Comparison of ENCODE assay signal across 1 cellular context in the genomic region with DNA sequence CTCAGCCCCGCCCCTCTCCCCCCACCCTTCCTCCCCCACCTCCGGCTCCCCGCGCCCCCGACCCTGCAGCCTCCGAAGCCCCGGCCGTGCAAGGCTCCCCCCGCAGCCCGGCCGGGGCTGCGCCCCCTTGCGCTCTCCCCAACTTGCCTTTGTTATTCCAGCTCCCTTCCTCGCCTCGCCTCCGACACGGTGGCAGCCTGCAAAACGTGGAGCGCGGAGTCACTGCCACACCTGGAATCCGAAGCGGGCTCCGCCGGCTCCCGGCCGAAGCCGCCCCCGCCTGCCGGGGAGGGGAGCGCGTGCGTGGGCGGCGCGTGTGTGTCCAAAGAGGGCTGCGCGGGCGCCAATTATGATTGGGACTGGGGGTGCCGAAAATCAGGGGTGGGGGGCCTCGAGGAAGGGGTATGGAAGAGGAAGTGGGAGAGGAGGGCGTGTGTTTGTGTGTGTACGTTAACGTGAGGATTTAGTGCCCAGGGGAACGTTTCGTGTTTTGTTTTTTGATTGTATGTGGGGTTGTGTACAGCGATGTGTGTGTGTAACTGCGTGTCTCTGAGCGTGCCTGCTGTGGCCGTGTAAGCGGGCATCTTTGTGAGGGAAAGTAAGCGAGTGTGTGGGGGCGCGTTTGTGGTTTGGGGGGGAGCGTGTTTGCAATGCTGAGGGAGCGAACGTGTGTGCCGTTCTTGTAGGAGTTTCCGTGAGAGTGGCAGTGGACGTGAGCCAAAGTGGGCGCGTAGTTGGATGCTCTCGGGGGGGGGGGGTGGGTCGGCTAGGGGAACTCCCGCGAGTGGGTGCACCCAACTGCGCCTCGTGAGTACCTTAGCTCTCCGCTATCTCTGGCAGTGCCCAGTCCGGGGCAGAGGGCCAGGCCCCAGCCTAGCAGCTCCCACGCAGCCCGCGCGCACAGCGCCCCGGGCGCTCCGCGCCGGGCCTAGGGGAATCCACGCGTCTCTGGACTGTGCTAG.
A peak's percentile ranks its signal among the peaks of the same experiment; 100 is the strongest.
TF ChIP-seq lines count a peak whose summit lies in the region.

No MANE protein-coding gene starts in this region.

TF ChIP-seq in K562, 482 proteins besides CTCF, POLR2A, EP300 and RAD21 (continued from another document and continues in another):
- TF ChIP-seq, protein P1, sequence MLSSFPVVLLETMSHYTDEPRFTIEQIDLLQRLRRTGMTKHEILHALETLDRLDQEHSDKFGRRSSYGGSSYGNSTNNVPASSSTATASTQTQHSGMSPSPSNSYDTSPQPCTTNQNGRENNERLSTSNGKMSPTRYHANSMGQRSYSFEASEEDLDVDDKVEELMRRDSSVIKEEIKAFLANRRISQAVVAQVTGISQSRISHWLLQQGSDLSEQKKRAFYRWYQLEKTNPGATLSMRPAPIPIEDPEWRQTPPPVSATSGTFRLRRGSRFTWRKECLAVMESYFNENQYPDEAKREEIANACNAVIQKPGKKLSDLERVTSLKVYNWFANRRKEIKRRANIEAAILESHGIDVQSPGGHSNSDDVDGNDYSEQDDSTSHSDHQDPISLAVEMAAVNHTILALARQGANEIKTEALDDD (IDR thresholded peaks at IDR 0.05), result no peak
- TF ChIP-seq POLR2G (IDR thresholded peaks at IDR 0.05; ENCODE audit: low read depth, low read length) (peak; percentile 77), GABPB2 (CRISPR knock-in tag; conservative IDR thresholded peaks at IDR 0.05) (no peak), JUN (IDR thresholded peaks at IDR 0.05; ENCODE audit: borderline replicate concordance, low read depth, low read length) (peak; percentile 43; the same call in 1 of the 2 replicates), JUN (CRISPR knock-in tag; IDR thresholded peaks at IDR 0.05; ENCODE audit: borderline replicate concordance) (no peak), ZNF551 (CRISPR knock-in tag; IDR thresholded peaks at IDR 0.05) (no peak), TGIF2 (CRISPR knock-in tag; IDR thresholded peaks at IDR 0.05) (no peak), OTX1 (CRISPR knock-in tag; IDR thresholded peaks at IDR 0.05) (no peak), NFATC3 (IDR thresholded peaks at IDR 0.05) (no peak), ZFP36 (IDR thresholded peaks at IDR 0.05; ENCODE audit: low read depth, low read length, partially characterized antibody) (peak; percentile 29), RBM39 (optimal IDR thresholded peaks at IDR 0.05; ENCODE audit: low read depth, low read length) (no peak), PCBP2 (IDR thresholded peaks at IDR 0.05; ENCODE audit: low read depth, low read length, poor library complexity, severe bottlenecking) (no peak), ZC3H11A (IDR thresholded peaks at IDR 0.05; ENCODE audit: low read depth, low read length) (0 out of 2 replicates have a peak, but pooled peaks have one; percentile 34), PYGO2 (tag; IDR thresholded peaks at IDR 0.05) (no peak), ATF1 (CRISPR knock-in tag; IDR thresholded peaks at IDR 0.05) (peak; percentile 43; the same call in 1 of the 2 replicates), ATF1 (tag; IDR thresholded peaks at IDR 0.05) (peak; percentile 72), ZNF77 (CRISPR knock-in tag; IDR thresholded peaks at IDR 0.05) (no peak), ZNF830 (CRISPR knock-in tag; IDR thresholded peaks at IDR 0.05) (no peak), HIVEP1 (CRISPR knock-in tag; IDR thresholded peaks at IDR 0.05) (no peak), ZNF717 (CRISPR knock-in tag; IDR thresholded peaks at IDR 0.05) (no peak), ZNF384 (IDR thresholded peaks at IDR 0.05; ENCODE audit: low read depth, low read length) (no peak), ZNF561 (CRISPR knock-in tag; conservative IDR thresholded peaks at IDR 0.05) (no peak), EZH2 (IDR thresholded peaks at IDR 0.05; ENCODE audit: borderline replicate concordance, low read depth, low read length) (no peak), CBFB (CRISPR knock-in tag; IDR thresholded peaks at IDR 0.05) (no peak), SIN3B (IDR thresholded peaks at IDR 0.05; ENCODE audit: low read depth) (no peak), SOX6 (IDR thresholded peaks at IDR 0.05) (peak; percentile 60), PHB2 (IDR thresholded peaks at IDR 0.05; ENCODE audit: low read depth) (0 out of 2 replicates have a peak, but pooled peaks have one; percentile 33), PPARD (CRISPR knock-in tag; IDR thresholded peaks at IDR 0.05) (no peak), ZNF354B (CRISPR knock-in tag; IDR thresholded peaks at IDR 0.05) (no peak)
- TF ChIP-seq, protein P2, sequence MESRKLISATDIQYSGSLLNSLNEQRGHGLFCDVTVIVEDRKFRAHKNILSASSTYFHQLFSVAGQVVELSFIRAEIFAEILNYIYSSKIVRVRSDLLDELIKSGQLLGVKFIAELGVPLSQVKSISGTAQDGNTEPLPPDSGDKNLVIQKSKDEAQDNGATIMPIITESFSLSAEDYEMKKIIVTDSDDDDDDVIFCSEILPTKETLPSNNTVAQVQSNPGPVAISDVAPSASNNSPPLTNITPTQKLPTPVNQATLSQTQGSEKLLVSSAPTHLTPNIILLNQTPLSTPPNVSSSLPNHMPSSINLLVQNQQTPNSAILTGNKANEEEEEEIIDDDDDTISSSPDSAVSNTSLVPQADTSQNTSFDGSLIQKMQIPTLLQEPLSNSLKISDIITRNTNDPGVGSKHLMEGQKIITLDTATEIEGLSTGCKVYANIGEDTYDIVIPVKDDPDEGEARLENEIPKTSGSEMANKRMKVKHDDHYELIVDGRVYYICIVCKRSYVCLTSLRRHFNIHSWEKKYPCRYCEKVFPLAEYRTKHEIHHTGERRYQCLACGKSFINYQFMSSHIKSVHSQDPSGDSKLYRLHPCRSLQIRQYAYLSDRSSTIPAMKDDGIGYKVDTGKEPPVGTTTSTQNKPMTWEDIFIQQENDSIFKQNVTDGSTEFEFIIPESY (CRISPR knock-in tag; IDR thresholded peaks at IDR 0.05), result 0 out of 2 replicates have a peak, but pooled peaks have one; percentile 15
- TF ChIP-seq, protein P3, sequence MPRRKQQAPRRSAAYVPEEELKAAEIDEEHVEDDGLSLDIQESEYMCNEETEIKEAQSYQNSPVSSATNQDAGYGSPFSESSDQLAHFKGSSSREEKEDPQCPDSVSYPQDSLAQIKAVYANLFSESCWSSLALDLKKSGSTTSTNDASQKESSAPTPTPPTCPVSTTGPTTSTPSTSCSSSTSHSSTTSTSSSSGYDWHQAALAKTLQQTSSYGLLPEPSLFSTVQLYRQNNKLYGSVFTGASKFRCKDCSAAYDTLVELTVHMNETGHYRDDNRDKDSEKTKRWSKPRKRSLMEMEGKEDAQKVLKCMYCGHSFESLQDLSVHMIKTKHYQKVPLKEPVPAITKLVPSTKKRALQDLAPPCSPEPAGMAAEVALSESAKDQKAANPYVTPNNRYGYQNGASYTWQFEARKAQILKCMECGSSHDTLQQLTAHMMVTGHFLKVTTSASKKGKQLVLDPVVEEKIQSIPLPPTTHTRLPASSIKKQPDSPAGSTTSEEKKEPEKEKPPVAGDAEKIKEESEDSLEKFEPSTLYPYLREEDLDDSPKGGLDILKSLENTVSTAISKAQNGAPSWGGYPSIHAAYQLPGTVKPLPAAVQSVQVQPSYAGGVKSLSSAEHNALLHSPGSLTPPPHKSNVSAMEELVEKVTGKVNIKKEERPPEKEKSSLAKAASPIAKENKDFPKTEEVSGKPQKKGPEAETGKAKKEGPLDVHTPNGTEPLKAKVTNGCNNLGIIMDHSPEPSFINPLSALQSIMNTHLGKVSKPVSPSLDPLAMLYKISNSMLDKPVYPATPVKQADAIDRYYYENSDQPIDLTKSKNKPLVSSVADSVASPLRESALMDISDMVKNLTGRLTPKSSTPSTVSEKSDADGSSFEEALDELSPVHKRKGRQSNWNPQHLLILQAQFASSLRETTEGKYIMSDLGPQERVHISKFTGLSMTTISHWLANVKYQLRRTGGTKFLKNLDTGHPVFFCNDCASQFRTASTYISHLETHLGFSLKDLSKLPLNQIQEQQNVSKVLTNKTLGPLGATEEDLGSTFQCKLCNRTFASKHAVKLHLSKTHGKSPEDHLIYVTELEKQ (CRISPR knock-in tag; IDR thresholded peaks at IDR 0.05), result no peak
- TF ChIP-seq, protein P4, sequence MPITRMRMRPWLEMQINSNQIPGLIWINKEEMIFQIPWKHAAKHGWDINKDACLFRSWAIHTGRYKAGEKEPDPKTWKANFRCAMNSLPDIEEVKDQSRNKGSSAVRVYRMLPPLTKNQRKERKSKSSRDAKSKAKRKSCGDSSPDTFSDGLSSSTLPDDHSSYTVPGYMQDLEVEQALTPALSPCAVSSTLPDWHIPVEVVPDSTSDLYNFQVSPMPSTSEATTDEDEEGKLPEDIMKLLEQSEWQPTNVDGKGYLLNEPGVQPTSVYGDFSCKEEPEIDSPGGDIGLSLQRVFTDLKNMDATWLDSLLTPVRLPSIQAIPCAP (CRISPR knock-in tag; IDR thresholded peaks at IDR 0.05; ENCODE audit: borderline replicate concordance), result no peak
- TF ChIP-seq, protein P5, sequence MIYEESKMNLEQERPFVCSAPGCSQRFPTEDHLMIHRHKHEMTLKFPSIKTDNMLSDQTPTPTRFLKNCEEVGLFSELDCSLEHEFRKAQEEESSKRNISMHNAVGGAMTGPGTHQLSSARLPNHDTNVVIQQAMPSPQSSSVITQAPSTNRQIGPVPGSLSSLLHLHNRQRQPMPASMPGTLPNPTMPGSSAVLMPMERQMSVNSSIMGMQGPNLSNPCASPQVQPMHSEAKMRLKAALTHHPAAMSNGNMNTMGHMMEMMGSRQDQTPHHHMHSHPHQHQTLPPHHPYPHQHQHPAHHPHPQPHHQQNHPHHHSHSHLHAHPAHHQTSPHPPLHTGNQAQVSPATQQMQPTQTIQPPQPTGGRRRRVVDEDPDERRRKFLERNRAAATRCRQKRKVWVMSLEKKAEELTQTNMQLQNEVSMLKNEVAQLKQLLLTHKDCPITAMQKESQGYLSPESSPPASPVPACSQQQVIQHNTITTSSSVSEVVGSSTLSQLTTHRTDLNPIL (CRISPR knock-in tag; IDR thresholded peaks at IDR 0.05), result no peak
- TF ChIP-seq, protein P6, sequence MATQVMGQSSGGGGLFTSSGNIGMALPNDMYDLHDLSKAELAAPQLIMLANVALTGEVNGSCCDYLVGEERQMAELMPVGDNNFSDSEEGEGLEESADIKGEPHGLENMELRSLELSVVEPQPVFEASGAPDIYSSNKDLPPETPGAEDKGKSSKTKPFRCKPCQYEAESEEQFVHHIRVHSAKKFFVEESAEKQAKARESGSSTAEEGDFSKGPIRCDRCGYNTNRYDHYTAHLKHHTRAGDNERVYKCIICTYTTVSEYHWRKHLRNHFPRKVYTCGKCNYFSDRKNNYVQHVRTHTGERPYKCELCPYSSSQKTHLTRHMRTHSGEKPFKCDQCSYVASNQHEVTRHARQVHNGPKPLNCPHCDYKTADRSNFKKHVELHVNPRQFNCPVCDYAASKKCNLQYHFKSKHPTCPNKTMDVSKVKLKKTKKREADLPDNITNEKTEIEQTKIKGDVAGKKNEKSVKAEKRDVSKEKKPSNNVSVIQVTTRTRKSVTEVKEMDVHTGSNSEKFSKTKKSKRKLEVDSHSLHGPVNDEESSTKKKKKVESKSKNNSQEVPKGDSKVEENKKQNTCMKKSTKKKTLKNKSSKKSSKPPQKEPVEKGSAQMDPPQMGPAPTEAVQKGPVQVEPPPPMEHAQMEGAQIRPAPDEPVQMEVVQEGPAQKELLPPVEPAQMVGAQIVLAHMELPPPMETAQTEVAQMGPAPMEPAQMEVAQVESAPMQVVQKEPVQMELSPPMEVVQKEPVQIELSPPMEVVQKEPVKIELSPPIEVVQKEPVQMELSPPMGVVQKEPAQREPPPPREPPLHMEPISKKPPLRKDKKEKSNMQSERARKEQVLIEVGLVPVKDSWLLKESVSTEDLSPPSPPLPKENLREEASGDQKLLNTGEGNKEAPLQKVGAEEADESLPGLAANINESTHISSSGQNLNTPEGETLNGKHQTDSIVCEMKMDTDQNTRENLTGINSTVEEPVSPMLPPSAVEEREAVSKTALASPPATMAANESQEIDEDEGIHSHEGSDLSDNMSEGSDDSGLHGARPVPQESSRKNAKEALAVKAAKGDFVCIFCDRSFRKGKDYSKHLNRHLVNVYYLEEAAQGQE (CRISPR knock-in tag; IDR thresholded peaks at IDR 0.05; ENCODE audit: low read depth), result no peak
- TF ChIP-seq, protein P7, sequence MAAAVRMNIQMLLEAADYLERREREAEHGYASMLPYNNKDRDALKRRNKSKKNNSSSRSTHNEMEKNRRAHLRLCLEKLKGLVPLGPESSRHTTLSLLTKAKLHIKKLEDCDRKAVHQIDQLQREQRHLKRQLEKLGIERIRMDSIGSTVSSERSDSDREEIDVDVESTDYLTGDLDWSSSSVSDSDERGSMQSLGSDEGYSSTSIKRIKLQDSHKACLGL (CRISPR knock-in tag; IDR thresholded peaks at IDR 0.05; ENCODE audit: borderline replicate concordance, poor library complexity, severe bottlenecking), result no peak
- TF ChIP-seq, protein P8, sequence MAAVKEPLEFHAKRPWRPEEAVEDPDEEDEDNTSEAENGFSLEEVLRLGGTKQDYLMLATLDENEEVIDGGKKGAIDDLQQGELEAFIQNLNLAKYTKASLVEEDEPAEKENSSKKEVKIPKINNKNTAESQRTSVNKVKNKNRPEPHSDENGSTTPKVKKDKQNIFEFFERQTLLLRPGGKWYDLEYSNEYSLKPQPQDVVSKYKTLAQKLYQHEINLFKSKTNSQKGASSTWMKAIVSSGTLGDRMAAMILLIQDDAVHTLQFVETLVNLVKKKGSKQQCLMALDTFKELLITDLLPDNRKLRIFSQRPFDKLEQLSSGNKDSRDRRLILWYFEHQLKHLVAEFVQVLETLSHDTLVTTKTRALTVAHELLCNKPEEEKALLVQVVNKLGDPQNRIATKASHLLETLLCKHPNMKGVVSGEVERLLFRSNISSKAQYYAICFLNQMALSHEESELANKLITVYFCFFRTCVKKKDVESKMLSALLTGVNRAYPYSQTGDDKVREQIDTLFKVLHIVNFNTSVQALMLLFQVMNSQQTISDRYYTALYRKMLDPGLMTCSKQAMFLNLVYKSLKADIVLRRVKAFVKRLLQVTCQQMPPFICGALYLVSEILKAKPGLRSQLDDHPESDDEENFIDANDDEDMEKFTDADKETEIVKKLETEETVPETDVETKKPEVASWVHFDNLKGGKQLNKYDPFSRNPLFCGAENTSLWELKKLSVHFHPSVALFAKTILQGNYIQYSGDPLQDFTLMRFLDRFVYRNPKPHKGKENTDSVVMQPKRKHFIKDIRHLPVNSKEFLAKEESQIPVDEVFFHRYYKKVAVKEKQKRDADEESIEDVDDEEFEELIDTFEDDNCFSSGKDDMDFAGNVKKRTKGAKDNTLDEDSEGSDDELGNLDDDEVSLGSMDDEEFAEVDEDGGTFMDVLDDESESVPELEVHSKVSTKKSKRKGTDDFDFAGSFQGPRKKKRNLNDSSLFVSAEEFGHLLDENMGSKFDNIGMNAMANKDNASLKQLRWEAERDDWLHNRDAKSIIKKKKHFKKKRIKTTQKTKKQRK (IDR thresholded peaks at IDR 0.05; ENCODE audit: borderline replicate concordance, low read depth, low read length), result no peak
- TF ChIP-seq, protein P9, sequence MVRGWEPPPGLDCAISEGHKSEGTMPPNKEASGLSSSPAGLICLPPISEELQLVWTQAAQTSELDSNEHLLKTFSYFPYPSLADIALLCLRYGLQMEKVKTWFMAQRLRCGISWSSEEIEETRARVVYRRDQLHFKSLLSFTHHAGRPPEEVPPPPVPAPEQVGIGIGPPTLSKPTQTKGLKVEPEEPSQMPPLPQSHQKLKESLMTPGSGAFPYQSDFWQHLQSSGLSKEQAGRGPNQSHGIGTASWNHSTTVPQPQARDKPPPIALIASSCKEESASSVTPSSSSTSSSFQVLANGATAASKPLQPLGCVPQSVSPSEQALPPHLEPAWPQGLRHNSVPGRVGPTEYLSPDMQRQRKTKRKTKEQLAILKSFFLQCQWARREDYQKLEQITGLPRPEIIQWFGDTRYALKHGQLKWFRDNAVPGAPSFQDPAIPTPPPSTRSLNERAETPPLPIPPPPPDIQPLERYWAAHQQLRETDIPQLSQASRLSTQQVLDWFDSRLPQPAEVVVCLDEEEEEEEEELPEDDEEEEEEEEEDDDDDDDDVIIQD (CRISPR knock-in tag; IDR thresholded peaks at IDR 0.05), result no peak
